33 cellular contexts compared by ENCODE assay signal in the genomic region with DNA sequence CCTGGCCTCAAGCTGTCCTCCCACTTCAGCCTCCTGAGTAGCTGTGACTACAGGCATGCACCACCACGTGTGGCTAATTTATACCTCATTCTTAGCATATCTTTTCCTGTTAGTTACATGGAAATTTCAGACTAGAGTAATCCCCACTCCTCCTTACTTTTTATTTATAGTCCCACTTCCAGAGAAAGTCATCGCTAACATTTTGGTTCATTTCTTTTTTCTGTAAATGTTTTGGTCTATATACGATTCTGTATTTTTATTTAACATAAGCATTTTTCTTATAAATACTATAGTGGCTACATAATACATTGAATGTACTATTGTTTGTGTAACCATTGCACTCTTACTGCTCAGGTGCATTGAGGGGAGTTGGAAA.
"Had no signal": no experiment of that assay in that cellular context is flagged by ENCODE, and none has a peak within 500 bp of the region (broad histone marks: within the 10 kb centered on the region; RNA-seq: fewer than 3 reads in every experiment).

No MANE protein-coding gene starts in this region.

- H3K4me3 ChIP-seq: body of pancreas, colonic mucosa, dorsolateral prefrontal cortex, esophagus muscularis mucosa, gastrocnemius medialis, heart right ventricle, hepatocyte had no signal

- H3K27ac Mint-ChIP-seq: activated B cell treated with CpG ODN at 0.5 μM for 24 hours; activated naive CD8-positive, alpha-beta T cell; activated T-helper 1 cell treated with anti-CD3 and anti-CD28 coated beads, Interleukin-12 subunit alpha, Interleukin-12 subunit beta, Interleukin-2, Interleukin-4 antibody, amounts not matched to agents 30 ng/mL and 10 ng/mL and 1 ng/mL, durations not matched to agents 14 hours and 24 hours and 36 hours; activated T-helper 2 cell treated with anti-CD3 and anti-CD28 coated beads, Interferon-gamma antibody, Interleukin-2, Interleukin-4, amounts not matched to agents 10 μg/mL and 5 μg/mL and 100 μg/mL, durations not matched to agents 14 hours and 24 hours and 36 hours; dendritic cell treated with granulocyte-macrophage colony-stimulating factor and Interleukin-4, amounts not matched to agents 40 ng/mL and 50 ng/mL, for 4 days; endodermal cell; T-helper 2 cell treated with Interferon-gamma antibody and Interleukin-4, amounts not matched to agents 5 μg/mL and 100 μg/mL, for 36 hours had no signal

- H3K9me3 Mint-ChIP-seq: activated B cell treated with CpG ODN at 0.5 μM for 24 hours; activated CD8-positive, alpha-beta T cell treated with anti-CD3 and anti-CD28 coated beads for 36 hours; activated T-cell treated with anti-CD3 and anti-CD28 coated beads, Interleukin-2, amount 50 U/mL, for 4 hours; activated T-helper 1 cell treated with anti-CD3 and anti-CD28 coated beads, Interleukin-12 subunit alpha, Interleukin-12 subunit beta, Interleukin-2, Interleukin-4 antibody, amounts not matched to agents 30 ng/mL and 10 ng/mL and 1 ng/mL, durations not matched to agents 14 hours and 24 hours and 36 hours; activated T-helper 2 cell treated with anti-CD3 and anti-CD28 coated beads, Interferon-gamma antibody, Interleukin-2, Interleukin-4, amounts not matched to agents 10 μg/mL and 5 μg/mL and 100 μg/mL, durations not matched to agents 14 hours and 24 hours and 36 hours; dendritic cell treated with granulocyte-macrophage colony-stimulating factor and Interleukin-4, amounts not matched to agents 40 ng/mL and 50 ng/mL, for 4 days; endodermal cell; T-helper 2 cell treated with Interferon-gamma antibody and Interleukin-4, amounts not matched to agents 5 μg/mL and 100 μg/mL, for 36 hours had no signal

- DNase-seq: activated B cell treated with CpG ODN at 0.5 μM for 24 hours; activated CD4-positive, alpha-beta T cell treated with anti-CD3 and anti-CD28 coated beads for 48 hours; activated CD4-positive, alpha-beta T cell treated with anti-CD3 and anti-CD28 coated beads, Interleukin-2, amount 50 U/mL, for 1 hour; activated CD4-positive, alpha-beta T cell treated with anti-CD3 and anti-CD28 coated beads, Interleukin-2, amount 50 U/mL, for 48 hours; activated CD8-positive, alpha-beta memory T cell treated with anti-CD3 and anti-CD28 coated beads for 24 hours; activated CD8-positive, alpha-beta T cell treated with anti-CD3 and anti-CD28 coated beads for 36 hours; activated effector memory CD4-positive, alpha-beta T cell treated with anti-CD3 and anti-CD28 coated beads, Interleukin-2, amount 50 U/mL, for 16 hours; activated naive CD4-positive, alpha-beta T cell treated with anti-CD3 and anti-CD28 coated beads, Interleukin-2, amount 50 U/mL, for 16 hours; activated T-cell treated with anti-CD3 and anti-CD28 coated beads, Interleukin-2, amount 50 U/mL, for 4 hours; amniotic stem cell; anterior cingulate cortex; body of pancreas; caudate nucleus; cerebellar nuclear complex; colonic mucosa; dorsolateral prefrontal cortex; effector memory CD4-positive, alpha-beta T cell; endodermal cell; erythroblast; gastrocnemius medialis; heart right ventricle; T-helper 1 cell; T-helper 17 cell; T1000; WERI-Rb-1 had no signal

- H3K9me3 ChIP-seq: body of pancreas, colonic mucosa, esophagus muscularis mucosa, gastrocnemius medialis, heart right ventricle had no signal

- H3K27ac ChIP-seq: body of pancreas, colonic mucosa, esophagus muscularis mucosa, foreskin keratinocyte, gastrocnemius medialis, heart right ventricle, hepatocyte, WERI-Rb-1 had no signal

- H3K4me3 Mint-ChIP-seq: activated B cell treated with CpG ODN at 0.5 μM for 24 hours; activated CD8-positive, alpha-beta T cell treated with anti-CD3 and anti-CD28 coated beads for 36 hours; activated naive CD8-positive, alpha-beta T cell; activated T-cell treated with anti-CD3 and anti-CD28 coated beads, Interleukin-2, amount 50 U/mL, for 4 hours; activated T-helper 1 cell treated with anti-CD3 and anti-CD28 coated beads, Interleukin-12 subunit alpha, Interleukin-12 subunit beta, Interleukin-2, Interleukin-4 antibody, amounts not matched to agents 30 ng/mL and 10 ng/mL and 1 ng/mL, durations not matched to agents 14 hours and 24 hours and 36 hours; dendritic cell treated with granulocyte-macrophage colony-stimulating factor and Interleukin-4, amounts not matched to agents 40 ng/mL and 50 ng/mL, for 4 days; endodermal cell; T-helper 17 cell; T-helper 2 cell treated with Interferon-gamma antibody and Interleukin-4, amounts not matched to agents 5 μg/mL and 100 μg/mL, for 36 hours had no signal

- H3K27me3 Mint-ChIP-seq: activated B cell treated with CpG ODN at 0.5 μM for 24 hours; activated CD8-positive, alpha-beta T cell treated with anti-CD3 and anti-CD28 coated beads for 36 hours; activated naive CD8-positive, alpha-beta T cell; dendritic cell treated with granulocyte-macrophage colony-stimulating factor and Interleukin-4, amounts not matched to agents 40 ng/mL and 50 ng/mL, for 4 days; T-helper 17 cell had no signal

- H3K4me1 Mint-ChIP-seq: activated B cell treated with CpG ODN at 0.5 μM for 24 hours had no signal
